In the genomic region with DNA sequence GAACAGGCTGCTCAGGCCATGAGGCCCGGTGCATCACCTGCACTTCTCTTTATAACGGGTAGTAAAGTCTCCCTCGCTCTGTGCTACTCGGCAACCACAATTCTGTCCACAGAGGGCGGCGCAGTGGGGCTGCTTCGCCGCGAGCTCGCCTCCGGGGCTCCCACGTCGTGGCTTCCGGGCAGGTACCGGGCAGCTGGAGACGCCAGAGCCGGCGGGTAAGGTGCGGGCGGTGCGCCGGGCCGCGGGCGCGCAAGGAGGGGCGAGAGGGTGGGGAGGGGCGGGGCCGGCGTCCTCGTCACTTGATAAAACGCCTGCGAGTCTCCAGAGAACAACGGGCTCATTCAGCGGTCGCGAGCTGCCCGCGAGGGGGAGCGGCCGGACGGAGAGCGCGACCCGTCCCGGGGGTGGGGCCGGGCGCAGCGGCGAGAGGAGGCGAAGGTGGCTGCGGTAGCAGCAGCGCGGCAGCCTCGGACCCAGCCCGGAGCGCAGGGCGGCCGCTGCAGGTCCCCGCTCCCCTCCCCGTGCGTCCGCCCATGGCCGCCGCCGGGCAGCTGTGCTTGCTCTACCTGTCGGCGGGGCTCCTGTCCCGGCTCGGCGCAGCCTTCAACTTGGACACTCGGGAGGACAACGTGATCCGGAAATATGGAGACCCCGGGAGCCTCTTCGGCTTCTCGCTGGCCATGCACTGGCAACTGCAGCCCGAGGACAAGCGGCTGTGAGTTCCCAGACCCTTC, we compare ENCODE assay signal across 8 cellular contexts. TPM values are rescaled to one million over a fixed set of nuclear protein-coding genes. Genes with fewer than 3 reads are reported as not detected.
DNase-seq lines count a peak whose midpoint lies in the region; ATAC-seq and TF ChIP-seq lines count a peak whose summit lies in the region.

Gene ITGA6, plus strand, starts transcription at position 331 of the 734 bp plus-strand sequence.

- H3K27ac ChIP-seq in ACC112 (ENCODE audit: low read depth, low read length), result no peak within 1 kb of the TSS

- H3K9me3 Mint-ChIP-seq in chondrocyte (ENCODE audit: low read depth), result no peaks in the 10 kb centered on the region

- H3K79me2 ChIP-seq in ACC112 (ENCODE audit: control insufficient read depth, insufficient read depth, low read length, unreplicated experiment), result no peaks in the 10 kb centered on the region

- DNase-seq in NCI-H2196 treated with DMSO at 0.1 percent for 48 hours (lab: John Stamatoyannopoulos, UW; ENCODE audit: unreplicated experiment) (peak; percentile 37), chondrocyte (ENCODE audit: low spot score) (no peak), kidney tubule cell (ENCODE audit: low spot score) (peak; percentile 91)
- peak; percentile 74 to 79 for DNase-seq in activated CD4-positive, alpha-beta T cell treated with anti-CD3 and anti-CD28 coated beads for 4 hours
- DNase-seq in stimulated activated CD4-positive, alpha-beta T cell treated with anti-CD3 and anti-CD28 coated beads, Interleukin-15, amount 100 ng/mL, for 24 hours, result peak; percentile 86

- peaks cover 4% of the 10 kb centered on the region for H3K27me3 Mint-ChIP-seq in chondrocyte (ENCODE audit: low read depth)

- H3K36me3 ChIP-seq in ACC112 (ENCODE audit: insufficient read depth, low read length), result no peaks in the 10 kb centered on the region

- peak within 1 kb of the TSS; percentile 83 for H3K4me3 ChIP-seq in ACC112 (ENCODE audit: low read depth, low read length)

- no peaks in the 10 kb centered on the region for H3K36me3 Mint-ChIP-seq in chondrocyte (ENCODE audit: low read depth)

- H3K27ac Mint-ChIP-seq in chondrocyte (ENCODE audit: unreplicated experiment), result no peak within 1 kb of the TSS

- peaks cover 17% of the 10 kb centered on the region for H3K27me3 ChIP-seq in ACC112 (ENCODE audit: insufficient read depth, low read length)

- H3K4me3 Mint-ChIP-seq in chondrocyte (ENCODE audit: unreplicated experiment), result peak within 1 kb of the TSS; percentile 75

- H2AFZ ChIP-seq in ACC112 (ENCODE audit: low read length, unreplicated experiment), result peak within 1 kb of the TSS; percentile 87

- H3K4me1 Mint-ChIP-seq in chondrocyte (ENCODE audit: low read depth), result peaks cover 10% of the 10 kb centered on the region

- no peaks in the 10 kb centered on the region for H3K4me1 ChIP-seq in ACC112 (ENCODE audit: control insufficient read depth, insufficient read depth, low read length, unreplicated experiment)

- ATAC-seq in GM19455 (IDR thresholded peaks at IDR 0.05; ENCODE audit: unreplicated experiment) (peak; percentile 53), HG03135 (IDR thresholded peaks at IDR 0.05; ENCODE audit: unreplicated experiment) (no peak)

- TF ChIP-seq CTCF in chondrocyte (IDR thresholded peaks at IDR 0.05), result peak; percentile 58

RNA-seq across cellular contexts. Expression of gene ITGA6, which starts in this region (rescaled TPM):
- total RNA-seq in chondrocyte, result 3.4 to 5.7 TPM (median 5.0 TPM) in 3 replicates
